24 cellular contexts compared by ENCODE assay signal in the genomic region with DNA sequence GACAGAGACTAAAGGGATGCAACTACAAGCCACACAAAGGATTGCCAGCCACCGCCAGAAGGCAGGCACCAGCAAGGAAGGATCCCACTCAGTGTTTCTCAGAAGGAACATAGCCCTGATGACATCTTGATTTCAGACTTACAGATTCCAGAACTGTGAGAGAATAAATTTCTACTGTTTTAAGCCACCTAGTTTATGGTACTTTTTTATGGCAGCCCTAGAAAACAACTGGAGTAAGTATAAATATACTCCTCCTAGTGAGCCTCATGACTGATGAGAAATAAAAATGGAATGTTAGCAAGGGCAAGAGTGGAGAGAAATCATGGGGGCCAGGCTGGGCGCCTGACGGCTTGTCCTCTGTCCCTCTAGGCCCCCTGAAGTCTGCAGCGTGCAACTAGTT.
DNase-seq lines count a peak whose midpoint lies in the region; ATAC-seq and TF ChIP-seq lines count a peak whose summit lies in the region.
"Had no signal": no experiment of that assay in that cellular context is flagged by ENCODE, and none has a peak within 500 bp of the region (broad histone marks: within the 10 kb centered on the region; RNA-seq: fewer than 3 reads in every experiment).

No MANE protein-coding gene starts in this region.

- H3K9me3 Mint-ChIP-seq in mesothelial cell of epicardium: peaks cover 11% of the 10 kb centered on the region
- H3K9me3 Mint-ChIP-seq: memory B cell had no signal

- no peak overlapping the region for H3K4me2 ChIP-seq in GM23248 (ENCODE audit: unreplicated experiment)

- H3K36me3 Mint-ChIP-seq in mesothelial cell of epicardium: peaks cover 2% of the 10 kb centered on the region
- H3K36me3 Mint-ChIP-seq: activated naive CD4-positive, alpha-beta T cell treated with anti-CD3 and anti-CD28 coated beads, Interleukin-2, amount 10 ng/mL, durations not matched to agents 7 days and 5 days; CD8-positive, alpha-beta memory T cell; memory B cell had no signal

- H3K27ac ChIP-seq in GM23248 (no peak overlapping the region), uterus (peak overlapping the region; percentile 78 to 92)
- H3K27ac ChIP-seq: right atrium auricular region, SJCRH30, upper lobe of right lung had no signal

- no peak overlapping the region for H3K4me3 Mint-ChIP-seq in mesothelial cell of epicardium
- H3K4me3 Mint-ChIP-seq: activated naive CD4-positive, alpha-beta T cell treated with anti-CD3 and anti-CD28 coated beads, Interleukin-2, amount 10 ng/mL, durations not matched to agents 7 days and 5 days; CD8-positive, alpha-beta memory T cell; memory B cell; naive thymus-derived CD4-positive, alpha-beta T cell had no signal

- H3K27me3 Mint-ChIP-seq in mesothelial cell of epicardium (ENCODE audit: low read depth): no peaks in the 10 kb centered on the region
- H3K27me3 Mint-ChIP-seq: activated naive CD4-positive, alpha-beta T cell treated with anti-CD3 and anti-CD28 coated beads, Interleukin-2, amount 10 ng/mL, durations not matched to agents 7 days and 5 days had no signal

- no peaks in the 10 kb centered on the region for H3F3A ChIP-seq in GM23248 (ENCODE audit: insufficient read depth)

- H3K27ac Mint-ChIP-seq in mesothelial cell of epicardium: peak overlapping the region; percentile 29
- H3K27ac Mint-ChIP-seq: activated naive CD4-positive, alpha-beta T cell treated with anti-CD3 and anti-CD28 coated beads, Interleukin-2, amount 10 ng/mL, durations not matched to agents 7 days and 5 days; CD8-positive, alpha-beta memory T cell; memory B cell; naive thymus-derived CD4-positive, alpha-beta T cell had no signal

- ATAC-seq in GM19397 (IDR thresholded peaks at IDR 0.05; ENCODE audit: unreplicated experiment): no peak
- ATAC-seq: naive thymus-derived CD4-positive, alpha-beta T cell; Panc1; upper lobe of right lung had no signal

- H4K20me1 ChIP-seq in GM23248 (ENCODE audit: insufficient read depth): no peaks in the 10 kb centered on the region

- H3K9ac ChIP-seq in GM23248: no peak overlapping the region

- no peaks in the 10 kb centered on the region for H3K9me3 ChIP-seq in GM23248 (ENCODE audit: low read depth)
- no peaks in the 10 kb centered on the region for H3K9me3 ChIP-seq in uterus
- H3K9me3 ChIP-seq: SJCRH30, upper lobe of right lung had no signal

- H3K36me3 ChIP-seq in GM23248 (ENCODE audit: low read depth): no peaks in the 10 kb centered on the region
- H3K36me3 ChIP-seq in uterus: no peaks in the 10 kb centered on the region
- H3K36me3 ChIP-seq: MG63, right atrium auricular region, SJCRH30, upper lobe of right lung had no signal

- H3K9me2 ChIP-seq in GM23248 (ENCODE audit: insufficient read depth): no peaks in the 10 kb centered on the region

- H3K27me3 ChIP-seq in GM23248 (replicated peaks; ENCODE audit: insufficient read depth): no peaks in the 10 kb centered on the region
- H3K27me3 ChIP-seq in uterus: no peaks in the 10 kb centered on the region
- H3K27me3 ChIP-seq: MG63, right atrium auricular region, SJCRH30, upper lobe of right lung had no signal

- H3K4me1 ChIP-seq in GM23248 (ENCODE audit: insufficient read depth) (0 out of 2 replicates have a peak, but pooled peaks cover 4% of the 10 kb centered on the region), uterus (no peaks in the 10 kb centered on the region)
- H3K4me1 ChIP-seq: right atrium auricular region, SJCRH30, upper lobe of right lung had no signal

- DNase-seq in GM23248: peak; percentile 9
- DNase-seq in choroid plexus epithelial cell (ENCODE audit: low read depth): peak; percentile 67
- DNase-seq in mesothelial cell of epicardium (ENCODE audit: low spot score in 2 of 2, unreplicated experiment in 2 of 2): no peak
- DNase-seq in uterus: peak in 1 of 2 donors; percentile 56
- no peak for DNase-seq in NCI-H1417 (lab: John Stamatoyannopoulos, UW)
- no peak for DNase-seq in kidney glomerular epithelial cell (lab: John Stamatoyannopoulos, UW)
- DNase-seq: activated CD4-positive, alpha-beta T cell treated with anti-CD3 and anti-CD28 coated beads for 4 hours; activated naive CD4-positive, alpha-beta T cell treated with anti-CD3 and anti-CD28 coated beads, Interleukin-2, amount 10 ng/mL, durations not matched to agents 7 days and 5 days; activated T-cell treated with anti-CD3 and anti-CD28 coated beads, Interleukin-2, amount 50 U/mL, for 48 hours; aorta; CD8-positive, alpha-beta memory T cell; erythroblast; GOT3; MG63; naive thymus-derived CD4-positive, alpha-beta T cell; NCI-H1417 treated with DMSO at 0.1 percent for 48 hours; NCI-H524; SJCRH30; stimulated activated CD8-positive, alpha-beta memory T cell treated with anti-CD3 and anti-CD28 coated beads, Interleukin-4, amount 100 ng/mL, for 48 hours; upper lobe of right lung had no signal

- WGBS in GM23248 (ENCODE audit: low coverage in 1 of 2, low lambda C conversion rate in 2 of 2, missing lambda C conversion rate in 2 of 2), 2 experiments: 81 to 91% methylated on average over 4 of the region's 4 CpGs

- in situ Hi-C loops in GM23248 (cut with MboI): no loop called here

- peak overlapping the region; percentile 1; the same call in 1 of the 2 replicates for H2AFZ ChIP-seq in GM23248

- H3K4me3 ChIP-seq in GM23248: no peak overlapping the region
- H3K4me3 ChIP-seq in choroid plexus epithelial cell (ENCODE audit: low read depth, low read length): no peak overlapping the region
- no peak overlapping the region for H3K4me3 ChIP-seq in uterus
- H3K4me3 ChIP-seq: MG63, right atrium auricular region, SJCRH30, upper lobe of right lung had no signal

- H3K79me2 ChIP-seq in GM23248 (ENCODE audit: insufficient read depth): no peaks in the 10 kb centered on the region

- no peak for TF ChIP-seq POLR2A in uterus (IDR thresholded peaks at IDR 0.05)

- intact Hi-C loops in uterus (cut with DNase I; ENCODE audit: low total_unique reads): no loop called here

- TF ChIP-seq CTCF in choroid plexus epithelial cell (conservative IDR thresholded peaks at IDR 0.05; ENCODE audit: low read depth, low read length) (no peak), mesothelial cell of epicardium (IDR thresholded peaks at IDR 0.05; ENCODE audit: unreplicated experiment) (no peak), uterus (IDR thresholded peaks at IDR 0.05) (peak in 3 of 4 experiments; percentile 21 to 38 (median 29))

- H3K4me1 Mint-ChIP-seq in mesothelial cell of epicardium: peaks cover 7% of the 10 kb centered on the region
- H3K4me1 Mint-ChIP-seq: activated naive CD4-positive, alpha-beta T cell treated with anti-CD3 and anti-CD28 coated beads, Interleukin-2, amount 10 ng/mL, durations not matched to agents 7 days and 5 days; CD8-positive, alpha-beta memory T cell; naive thymus-derived CD4-positive, alpha-beta T cell had no signal

Comparison
In these comparisons a context has a peak if more than half of its experiments do, and no peak if none do; other contexts are left out.
1. DNase-seq: peak in GM23248 (single experiment) and choroid plexus epithelial cell (single experiment); none in mesothelial cell of epicardium (0 of 2), NCI-H1417 (0 of 3) and kidney glomerular epithelial cell (single experiment).
2. CTCF ChIP-seq: peak in uterus (3 of 4); none in choroid plexus epithelial cell (single experiment) and mesothelial cell of epicardium (single experiment).